Comparison of ENCODE assay signal across 9 cellular contexts in genomic region chr17:42521036-42521435, GRCh38. TPM values are rescaled to one million over a fixed set of nuclear protein-coding genes. Genes with fewer than 3 reads are reported as not detected.
A peak's percentile ranks its signal among the peaks of the same experiment; 100 is the strongest.
DNase-seq lines count a peak whose midpoint lies in the region; ATAC-seq and TF ChIP-seq lines count a peak whose summit lies in the region.
"Had no signal": no experiment of that assay in that cellular context is flagged by ENCODE, and none has a peak within 500 bp of the region (broad histone marks: within the 10 kb centered on the region; RNA-seq: fewer than 3 reads in every experiment).

No MANE protein-coding gene starts in this region.

- peaks cover 61% of the 10 kb centered on the region for H3K4me1 ChIP-seq in ACC112 (ENCODE audit: control insufficient read depth, insufficient read depth, low read length, unreplicated experiment)
- H3K4me1 ChIP-seq in psoas muscle, result peaks cover 73% of the 10 kb centered on the region

- no peak overlapping the region for H3K4me3 Mint-ChIP-seq in naive thymus-derived CD8-positive, alpha-beta T cell

- DNase-seq in RPMI7951 (ENCODE audit: low read depth) (peak; percentile 62), glomerular visceral epithelial cell (ENCODE audit: extremely low spot score) (peak; percentile 35), psoas muscle (no peak), AG20443 (ENCODE audit: low spot score) (no peak), NCI-H524 (lab: John Stamatoyannopoulos, UW) (no peak)
- no peak for DNase-seq in effector CD4-positive, alpha-beta T cell
- DNase-seq in naive thymus-derived CD8-positive, alpha-beta T cell, result no peak
- DNase-seq: NCI-H1930 had no signal

- no peaks in the 10 kb centered on the region for H3K79me2 ChIP-seq in ACC112 (ENCODE audit: control insufficient read depth, insufficient read depth, low read length, unreplicated experiment)

- intact Hi-C loops in psoas muscle (cut with DNase I), result loop anchor here in 1 of 2 donors (5.0 kb wide), 1 partner anchor 99 kb away; the partner anchor contains the start of gene CAVIN1

- H3K27me3 Mint-ChIP-seq in naive thymus-derived CD8-positive, alpha-beta T cell, result no peaks in the 10 kb centered on the region

- peaks cover 6 to 9% (median 7%) of the 10 kb centered on the region in 4 donors for H3K4me1 Mint-ChIP-seq in naive thymus-derived CD8-positive, alpha-beta T cell

- H3K9me3 Mint-ChIP-seq in naive thymus-derived CD8-positive, alpha-beta T cell, result no peaks in the 10 kb centered on the region

- POLR2A ChIA-PET in naive thymus-derived CD8-positive, alpha-beta T cell (lab: Charles Lee), result interaction anchor here (1.0 to 1.4 kb wide), 2 partner anchors 57 to 132 kb away, joined by 4 to 8 read pairs; partner anchors contain the start of genes PSMC3IP and STAT3

- ATAC-seq in psoas muscle, result no peak
- no peak for ATAC-seq in naive thymus-derived CD8-positive, alpha-beta T cell

- H3K4me3 ChIP-seq in ACC112 (ENCODE audit: low read depth, low read length) (peak overlapping the region; percentile 18; the same call in 1 of the 2 replicates), psoas muscle (no peak overlapping the region)

- H3K36me3 Mint-ChIP-seq in naive thymus-derived CD8-positive, alpha-beta T cell, result peaks cover 0 to 7% (median 0%) of the 10 kb centered on the region in 3 donors

- H3K9me3 ChIP-seq in psoas muscle, result no peaks in the 10 kb centered on the region

- TF ChIP-seq CTCF in psoas muscle (IDR thresholded peaks at IDR 0.05), result no peak

- no peaks in the 10 kb centered on the region for H3K27me3 ChIP-seq in ACC112 (ENCODE audit: insufficient read depth, low read length)
- no peaks in the 10 kb centered on the region for H3K27me3 ChIP-seq in psoas muscle (ENCODE audit: insufficient read depth in 3 of 3, low read length in 2 of 3)

- 51 to 61% (median 58%) methylated on average over 8 of the region's 8 CpGs for WGBS in psoas muscle, 3 donors

- H2AFZ ChIP-seq in ACC112 (ENCODE audit: low read length, unreplicated experiment), result no peak overlapping the region

- peak overlapping the region in 1 of 10 donors; percentile 19 for H3K27ac Mint-ChIP-seq in naive thymus-derived CD8-positive, alpha-beta T cell

- H3K27ac ChIP-seq in ACC112 (ENCODE audit: low read depth, low read length) (peak overlapping the region; percentile 99), psoas muscle (peak overlapping the region; percentile 84)

- no peaks in the 10 kb centered on the region for H3K36me3 ChIP-seq in ACC112 (ENCODE audit: insufficient read depth, low read length)
- H3K36me3 ChIP-seq in psoas muscle (ENCODE audit: insufficient read depth in 1 of 2, low read depth in 1 of 2), result peaks cover 3 to 46% of the 10 kb centered on the region in 2 donors

RNA-seq across cellular contexts. Expression of gene NAGLU, which starts 15.0 kb away (rescaled TPM):
- total RNA-seq in RPMI7951 (2014; rRNA removed; shearing (Covaris generic)), result 12.7 and 15.5 TPM in 2 replicates
- 10 to 100 TPM in 3 of 4 donors, 1 to 10 TPM in 1; 9.1 to 17.8 (median 11.7) TPM for total RNA-seq in psoas muscle
- 10 to 100 TPM; 16.0 to 18.1 (median 17.5) TPM for polyA plus RNA-seq in psoas muscle
- total RNA-seq in naive thymus-derived CD8-positive, alpha-beta T cell, result 10 to 100 TPM; 26.4 to 28.5 TPM
- polyA plus RNA-seq in naive thymus-derived CD8-positive, alpha-beta T cell, result 10 to 100 TPM in 2 of 3 donors, 1 to 10 TPM in 1; 8.0 to 16.2 (median 13.4) TPM

RNA-seq across cellular contexts. Expression of gene HSD17B1, which starts 31.7 kb away (rescaled TPM):
- 0.68 and 1.4 TPM in 2 replicates for total RNA-seq in RPMI7951 (2014; rRNA removed; shearing (Covaris generic))
- total RNA-seq in psoas muscle, result 1 to 10 TPM in 1 of 4 donors, under 1 TPM in 3; 0.54 to 1.2 (median 0.72) TPM
- 1 to 10 TPM; 1.3 to 2.1 (median 1.7) TPM for polyA plus RNA-seq in psoas muscle
- 1 to 10 TPM; 1.4 to 2.1 TPM for total RNA-seq in naive thymus-derived CD8-positive, alpha-beta T cell
- polyA plus RNA-seq in naive thymus-derived CD8-positive, alpha-beta T cell, result under 1 TPM; 0.18 to 0.98 (median 0.24) TPM

RNA-seq across cellular contexts. Expression of gene COASY, which starts 40.9 kb away (rescaled TPM):
- total RNA-seq in RPMI7951 (2014; rRNA removed; shearing (Covaris generic)), result 13.8 and 17.8 TPM in 2 replicates
- 10 to 100 TPM; 31.6 to 45.4 (median 37.0) TPM for total RNA-seq in psoas muscle
- 100 to 1,000 TPM in 1 of 3 donors, 10 to 100 TPM in 2; 41.0 to 141 (median 73.5) TPM for polyA plus RNA-seq in psoas muscle
- 10 to 100 TPM; 67.0 to 72.3 TPM for total RNA-seq in naive thymus-derived CD8-positive, alpha-beta T cell
- polyA plus RNA-seq in naive thymus-derived CD8-positive, alpha-beta T cell, result 10 to 100 TPM; 48.3 to 67.9 (median 65.5) TPM

RNA-seq across cellular contexts. Expression of gene MLX, which starts 45.9 kb away (rescaled TPM):
- 28.1 and 29.7 TPM in 2 replicates for total RNA-seq in RPMI7951 (2014; rRNA removed; shearing (Covaris generic))
- 10 to 100 TPM; 45.2 to 67.9 (median 55.2) TPM for total RNA-seq in psoas muscle
- polyA plus RNA-seq in psoas muscle, result 100 to 1,000 TPM in 1 of 3 donors, 10 to 100 TPM in 2; 71.0 to 108 (median 89.2) TPM
- 10 to 100 TPM; 58.2 to 67.8 TPM for total RNA-seq in naive thymus-derived CD8-positive, alpha-beta T cell
- 10 to 100 TPM; 24.6 to 47.1 (median 25.0) TPM for polyA plus RNA-seq in naive thymus-derived CD8-positive, alpha-beta T cell

RNA-seq across cellular contexts. Expression of gene PSMC3IP, which starts 56.5 kb away (rescaled TPM):
- total RNA-seq in RPMI7951 (2014; rRNA removed; shearing (Covaris generic)), result 18.7 and 25.0 TPM in 2 replicates
- 1 to 10 TPM in 2 of 4 donors, under 1 TPM in 2; 0.26 to 3.3 (median 1.4) TPM for total RNA-seq in psoas muscle
- 10 to 100 TPM in 1 of 3 donors, 1 to 10 TPM in 2; 3.8 to 13.3 (median 5.3) TPM for polyA plus RNA-seq in psoas muscle
- 1 to 10 TPM; 3.3 to 4.6 TPM for total RNA-seq in naive thymus-derived CD8-positive, alpha-beta T cell
- polyA plus RNA-seq in naive thymus-derived CD8-positive, alpha-beta T cell, result 1 to 10 TPM in 1 of 3 donors, under 1 TPM in 2; 0.69 to 1.1 (median 0.71) TPM

Comparison
In these comparisons a context has a peak if more than half of its experiments do, and no peak if none do; other contexts are left out.
1. DNase-seq: peak in RPMI7951 (single experiment) and glomerular visceral epithelial cell (single experiment); none in psoas muscle (0 of 2), AG20443 (single experiment), NCI-H524 (0 of 2), effector CD4-positive, alpha-beta T cell (single experiment) and naive thymus-derived CD8-positive, alpha-beta T cell (0 of 10).